In genomic region chr9:70675868-70676370, GRCh38 we compare ENCODE assay signal across 25 cellular contexts.
"Had no signal": no experiment of that assay in that cellular context is flagged by ENCODE, and none has a peak within 500 bp of the region (broad histone marks: within the 10 kb centered on the region; RNA-seq: fewer than 3 reads in every experiment).

No MANE protein-coding gene starts in this region.

- DNase-seq: activated CD4-positive, alpha-beta T cell treated with anti-CD3 and anti-CD28 coated beads, Interleukin-2, amount 10 ng/mL, durations not matched to agents 24 days and 14 days; activated CD4-positive, alpha-beta T cell treated with anti-CD3 and anti-CD28 coated beads, Interleukin-2, amount 50 U/mL, for 4 hours; activated CD8-positive, alpha-beta T cell treated with anti-CD3 and anti-CD28 coated beads for 36 hours; activated gamma-delta T cell; activated naive CD4-positive, alpha-beta T cell treated with Interleukin-2 at 50 U/mL for 16 hours; activated naive CD8-positive, alpha-beta T cell treated with anti-CD3 and anti-CD28 coated beads, Interleukin-2, amount 10 ng/mL, durations not matched to agents 7 days and 5 days; activated T-cell treated with anti-CD3 and anti-CD28 coated beads, Interleukin-2, amount 50 U/mL, for 24 hours; caudate nucleus; Karpas-422; NCI-H1105; NCI-H1417 treated with DMSO at 0.1 percent for 48 hours; NCI-H187 treated with DMSO at 0.1 percent for 48 hours; NCI-H2081; NCI-H2171 treated with DMSO at 0.1 percent for 48 hours; NCI-H345; NCI-H524 treated with DMSO at 0.1 percent for 48 hours; PC-3; Peyer's patch; RPMI8226; SHP77 treated with DMSO at 0.1 percent for 48 hours; SK-N-SH had no signal

- H3K4me1 ChIP-seq: Peyer's patch, SJSA1 had no signal

- H3K27ac ChIP-seq: Peyer's patch, SJSA1 had no signal

- FAIRE-seq: astrocyte, bronchial epithelial cell, TTC549 had no signal

- H3K9me3 ChIP-seq: Peyer's patch, SJSA1, SK-N-SH had no signal

- H3K36me3 ChIP-seq: Peyer's patch, SJSA1 had no signal

- H3K4me3 ChIP-seq: Peyer's patch, SJSA1 had no signal

- ATAC-seq: activated CD8-positive, alpha-beta T cell treated with anti-CD3 and anti-CD28 coated beads for 36 hours; PC-3 had no signal
